Comparison of ENCODE assay signal across 11 cellular contexts in genomic region chr15:58329781-58330467, GRCh38.
DNase-seq lines count a peak whose midpoint lies in the region; ATAC-seq and TF ChIP-seq lines count a peak whose summit lies in the region.
"Had no signal": no experiment of that assay in that cellular context is flagged by ENCODE, and none has a peak within 500 bp of the region (broad histone marks: within the 10 kb centered on the region; RNA-seq: fewer than 3 reads in every experiment).

No MANE protein-coding gene starts in this region.

- intact Hi-C loops in upper lobe of right lung (cut with DNase I): no loop called here

- H3K27ac ChIP-seq in upper lobe of right lung: no peak overlapping the region

- no peaks in the 10 kb centered on the region for H3K27me3 ChIP-seq in upper lobe of right lung

- peak overlapping the region; percentile 65 for H3K27ac Mint-ChIP-seq in activated naive CD4-positive, alpha-beta T cell treated with anti-CD3 and anti-CD28 coated beads, Interleukin-2, amount 50 U/mL, for 24 hours
- H3K27ac Mint-ChIP-seq in effector memory CD8-positive, alpha-beta T cell: peak overlapping the region; percentile 94 to 99
- H3K27ac Mint-ChIP-seq: activated T-cell treated with anti-CD3 and anti-CD28 coated beads, Interleukin-2, amount 50 U/mL, for 24 hours; T-cell had no signal

- no peaks in the 10 kb centered on the region for H3K36me3 Mint-ChIP-seq in activated naive CD4-positive, alpha-beta T cell treated with anti-CD3 and anti-CD28 coated beads, Interleukin-2, amount 50 U/mL, for 24 hours
- H3K36me3 Mint-ChIP-seq in effector memory CD8-positive, alpha-beta T cell (ENCODE audit: insufficient read depth): peaks cover 7% of the 10 kb centered on the region
- H3K36me3 Mint-ChIP-seq: T-cell had no signal

- no peak overlapping the region for H3K4me3 Mint-ChIP-seq in activated naive CD4-positive, alpha-beta T cell treated with anti-CD3 and anti-CD28 coated beads, Interleukin-2, amount 50 U/mL, for 24 hours
- H3K4me3 Mint-ChIP-seq in effector memory CD8-positive, alpha-beta T cell: no peak overlapping the region
- H3K4me3 Mint-ChIP-seq: activated T-cell treated with anti-CD3 and anti-CD28 coated beads, Interleukin-2, amount 50 U/mL, for 24 hours had no signal

- no peaks in the 10 kb centered on the region for H3K9me3 ChIP-seq in upper lobe of right lung

- no peak for ATAC-seq in effector memory CD8-positive, alpha-beta T cell (replicated peaks)
- ATAC-seq in upper lobe of right lung: peak; percentile 4
- ATAC-seq: T-cell had no signal

- peaks cover 34% of the 10 kb centered on the region for H3K4me1 ChIP-seq in upper lobe of right lung

- peaks cover 38% of the 10 kb centered on the region for H3K4me1 Mint-ChIP-seq in activated naive CD4-positive, alpha-beta T cell treated with anti-CD3 and anti-CD28 coated beads, Interleukin-2, amount 50 U/mL, for 24 hours
- peaks cover 24 to 31% of the 10 kb centered on the region in 2 donors for H3K4me1 Mint-ChIP-seq in effector memory CD8-positive, alpha-beta T cell (ENCODE audit: low read depth in 2 of 2)

- no peak for DNase-seq in activated naive CD4-positive, alpha-beta T cell treated with Interleukin-2 at 50 U/mL for 16 hours
- DNase-seq in effector memory CD8-positive, alpha-beta T cell: no peak
- DNase-seq in mucosa of gallbladder (ENCODE audit: low spot score): peak; percentile 78
- DNase-seq in upper lobe of right lung: no peak
- DNase-seq in NCI-H1105 (lab: John Stamatoyannopoulos, UW): no peak
- DNase-seq in HCEC 1CT: no peak
- DNase-seq in NCI-H2107 (lab: John Stamatoyannopoulos, UW): no peak
- DNase-seq: activated T-cell treated with anti-CD3 and anti-CD28 coated beads, Interleukin-2, amount 50 U/mL, for 24 hours; NCI-H187; T-cell had no signal

- H3K4me3 ChIP-seq in upper lobe of right lung: no peak overlapping the region

- H3K9me3 Mint-ChIP-seq in activated naive CD4-positive, alpha-beta T cell treated with anti-CD3 and anti-CD28 coated beads, Interleukin-2, amount 50 U/mL, for 24 hours: no peaks in the 10 kb centered on the region
- H3K9me3 Mint-ChIP-seq in effector memory CD8-positive, alpha-beta T cell: peaks cover 0 to 1% of the 10 kb centered on the region in 2 donors

- no peak for TF ChIP-seq CTCF in upper lobe of right lung (IDR thresholded peaks at IDR 0.05)

- peaks cover 2% of the 10 kb centered on the region for H3K27me3 Mint-ChIP-seq in activated naive CD4-positive, alpha-beta T cell treated with anti-CD3 and anti-CD28 coated beads, Interleukin-2, amount 50 U/mL, for 24 hours
- H3K27me3 Mint-ChIP-seq in effector memory CD8-positive, alpha-beta T cell: peaks cover 0 to 11% of the 10 kb centered on the region in 2 donors
- H3K27me3 Mint-ChIP-seq: activated T-cell treated with anti-CD3 and anti-CD28 coated beads, Interleukin-2, amount 50 U/mL, for 24 hours had no signal

- H3K36me3 ChIP-seq in upper lobe of right lung: no peaks in the 10 kb centered on the region
